Comparison of ENCODE assay signal across 8 cellular contexts in genomic region chr22:41367039-41367679, GRCh38. TPM values are rescaled to one million over a fixed set of nuclear protein-coding genes. Genes with fewer than 3 reads are reported as not detected.
DNase-seq lines count a peak whose midpoint lies in the region; ATAC-seq, FAIRE-seq and TF ChIP-seq lines count a peak whose summit lies in the region.

No MANE protein-coding gene starts in this region.

- TF ChIP-seq CTCF in thoracic aorta (IDR thresholded peaks at IDR 0.05): peak; percentile 42

- no peaks in the 10 kb centered on the region for H3K9me3 Mint-ChIP-seq in memory B cell

- DNase-seq in Daoy (ENCODE audit: low read depth) (peak; percentile 96), NCI-H1105 treated with DMSO at 0.1 percent for 48 hours (lab: John Stamatoyannopoulos, UW) (peak; percentile 93), memory B cell (ENCODE audit: low spot score in 2 of 2) (no peak), thoracic aorta (ENCODE audit: low spot score) (peak; percentile 81)

- FAIRE-seq in endometrium (lab: Jason Lieb, UNC): peak; percentile 4

- no peaks in the 10 kb centered on the region for H3K9me3 ChIP-seq in thoracic aorta

- peaks cover 22 to 33% of the 10 kb centered on the region in 2 donors for H3K4me1 ChIP-seq in thoracic aorta (ENCODE audit: control insufficient read depth in 1 of 2, low read depth in 2 of 2)

- H3K4me3 Mint-ChIP-seq in memory B cell: no peak overlapping the region

- H3K27ac Mint-ChIP-seq in memory B cell: no peak overlapping the region

- H3K36me3 ChIP-seq in thoracic aorta: no peaks in the 10 kb centered on the region

- peaks cover 3% of the 10 kb centered on the region for H3K4me1 Mint-ChIP-seq in memory B cell

- no peaks in the 10 kb centered on the region for H3K27me3 ChIP-seq in thoracic aorta (replicated peaks; ENCODE audit: insufficient read depth)

- peaks cover 2% of the 10 kb centered on the region for H3K27me3 Mint-ChIP-seq in memory B cell

- peak overlapping the region; percentile 68 to 69 for H3K27ac ChIP-seq in thoracic aorta

- no peaks in the 10 kb centered on the region for H3K36me3 Mint-ChIP-seq in memory B cell

- ATAC-seq in SK-N-SH treated with all-trans-retinoic acid at 6 μM for 48 hours: peak; percentile 97
- peak; percentile 44 for ATAC-seq in memory B cell (ENCODE audit: low read depth)
- ATAC-seq in thoracic aorta (ENCODE audit: insufficient number of reproducible peaks, low FRiP score, low read depth): peak; percentile 93
- no peak for ATAC-seq in HG03342 (IDR thresholded peaks at IDR 0.05; ENCODE audit: unreplicated experiment)
- ATAC-seq in HG03442 (IDR thresholded peaks at IDR 0.05; ENCODE audit: unreplicated experiment): no peak

- peak overlapping the region; percentile 75 for H3K4me3 ChIP-seq in thoracic aorta

TF ChIP-seq in SK-N-SH treated with all-trans-retinoic acid at 6 μM for 48 hours, 23 proteins besides CTCF, POLR2A, EP300 and RAD21:
- TF ChIP-seq CSDC2 (CRISPR knock-in tag; IDR thresholded peaks at IDR 0.05): no peak
- TF ChIP-seq ZC3H10 (CRISPR knock-in tag; IDR thresholded peaks at IDR 0.05): no peak
- no peak for TF ChIP-seq ISL1 (CRISPR knock-in tag; IDR thresholded peaks at IDR 0.05)
- no peak for TF ChIP-seq ZNF565 (CRISPR knock-in tag; conservative IDR thresholded peaks at IDR 0.05; ENCODE audit: low read depth)
- no peak for TF ChIP-seq ZFP3 (CRISPR knock-in tag; IDR thresholded peaks at IDR 0.05)
- TF ChIP-seq CREB5 (CRISPR knock-in tag; IDR thresholded peaks at IDR 0.05; ENCODE audit: low read depth): no peak
- no peak for TF ChIP-seq ZNF70 (CRISPR knock-in tag; IDR thresholded peaks at IDR 0.05)
- TF ChIP-seq ARNTL (CRISPR knock-in tag; IDR thresholded peaks at IDR 0.05; ENCODE audit: borderline replicate concordance, low read depth): no peak
- TF ChIP-seq BACH2 (CRISPR knock-in tag; IDR thresholded peaks at IDR 0.05; ENCODE audit: borderline replicate concordance): no peak
- TF ChIP-seq OSR1 (CRISPR knock-in tag; IDR thresholded peaks at IDR 0.05): no peak
- no peak for TF ChIP-seq PPARA (CRISPR knock-in tag; IDR thresholded peaks at IDR 0.05; ENCODE audit: borderline replicate concordance)

RNA-seq across cellular contexts. Expression of gene TEF, which starts 14.6 kb away (rescaled TPM):
- 2.2 and 7.0 TPM in 2 replicates for total RNA-seq in Daoy (2014; rRNA removed; shearing (Covaris generic))
- total RNA-seq in thoracic aorta: 10 to 100 TPM; 21.4 to 23.1 TPM

Comparison
In these comparisons a context has a peak if more than half of its experiments do, and no peak if none do; other contexts are left out.
1. DNase-seq: peak in Daoy (single experiment), NCI-H1105 treated with DMSO at 0.1 percent for 48 hours (single experiment) and thoracic aorta (single experiment); none in memory B cell (0 of 2).
2. ATAC-seq: peak in SK-N-SH treated with all-trans-retinoic acid at 6 μM for 48 hours (single experiment), memory B cell (single experiment) and thoracic aorta (single experiment); none in HG03342 (single experiment) and HG03442 (single experiment).